Comparison of ENCODE assay signal across 8 cellular contexts in the genomic region with DNA sequence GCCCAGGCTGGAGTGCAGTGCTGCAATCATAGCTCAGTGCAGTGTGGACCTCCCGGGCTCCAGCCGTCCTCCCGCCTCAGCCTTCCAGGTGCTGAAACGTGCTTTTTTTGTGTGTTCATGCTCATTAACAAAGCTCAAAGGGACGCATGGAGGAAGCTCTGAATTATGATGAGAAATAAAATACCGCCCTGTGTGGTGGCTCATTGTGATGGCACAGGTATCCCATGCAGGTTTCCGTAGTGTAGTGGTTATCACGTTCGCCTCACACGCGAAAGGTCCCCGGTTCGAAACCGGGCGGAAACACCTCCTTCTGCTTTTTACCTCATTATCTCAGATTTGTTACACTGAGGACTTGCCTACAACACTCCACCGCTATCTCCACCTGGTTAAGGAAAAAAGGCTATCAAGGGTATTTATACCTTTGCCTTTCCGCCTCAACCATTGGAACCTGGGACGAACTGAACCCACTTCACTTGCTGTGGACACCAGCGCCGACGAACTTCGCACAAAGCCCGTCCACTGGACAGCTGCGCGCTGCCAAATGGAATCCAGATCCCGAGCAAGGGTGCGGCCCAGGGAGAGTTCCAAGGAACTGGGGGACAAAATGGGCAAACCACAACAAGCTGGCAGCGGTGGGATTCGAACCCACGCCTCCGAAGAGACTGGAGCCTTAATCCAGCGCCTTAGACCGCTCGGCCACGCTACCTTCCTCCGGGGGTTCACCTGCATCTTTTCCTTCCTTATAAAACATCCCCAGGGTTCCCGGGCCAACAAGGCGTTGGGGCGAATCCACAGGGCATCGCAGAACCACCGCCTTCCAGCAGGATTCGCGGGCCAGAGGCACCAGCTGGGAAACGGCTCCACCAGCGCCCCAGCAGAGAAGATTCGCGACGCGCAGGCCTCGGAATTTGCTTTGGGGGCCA. TPM values are rescaled to one million over a fixed set of nuclear protein-coding genes. Genes with fewer than 3 reads are reported as not detected.
DNase-seq lines count a peak whose midpoint lies in the region; ATAC-seq and TF ChIP-seq lines count a peak whose summit lies in the region.

No MANE protein-coding gene starts in this region.

- 5 to 7% methylated on average over 49 to 50 of the region's 50 CpGs for WGBS in lower leg skin, 2 donors

- H3K27ac ChIP-seq in SK-N-MC (peak overlapping the region; percentile 42; the same call in 1 of the 2 replicates), colonic mucosa (no peak overlapping the region)

- H3K4me3 Mint-ChIP-seq in progenitor cell of endocrine pancreas (ENCODE audit: low read depth): peak overlapping the region; percentile 7

- no peaks in the 10 kb centered on the region for H3K9me3 Mint-ChIP-seq in progenitor cell of endocrine pancreas (ENCODE audit: low read depth)

- peaks cover 14% of the 10 kb centered on the region for H3K4me1 Mint-ChIP-seq in progenitor cell of endocrine pancreas (ENCODE audit: low read depth)

- H3K9ac ChIP-seq in SK-N-MC (ENCODE audit: insufficient read length) (peak overlapping the region; percentile 64), colonic mucosa (ENCODE audit: low read depth in 2 of 2, low read length in 2 of 2) (no peak overlapping the region)

- H3K36me3 ChIP-seq in SK-N-MC (ENCODE audit: insufficient read depth, low read length): no peaks in the 10 kb centered on the region
- no peaks in the 10 kb centered on the region for H3K36me3 ChIP-seq in colonic mucosa

- intact Hi-C loops in colonic mucosa (cut with DNase I): no loop called here
- intact Hi-C loops in lower leg skin (cut with DNase I; ENCODE audit: low total_unique reads): no loop called here

- TF ChIP-seq POLR2A in lower leg skin (IDR thresholded peaks at IDR 0.05): no peak

- H3K4me3 ChIP-seq in SK-N-MC (peak overlapping the region; percentile 87), colonic mucosa (no peak overlapping the region), lower leg skin (ENCODE audit: low read depth, poor library complexity, severe bottlenecking) (no peak overlapping the region)

- peak; percentile 47 for ATAC-seq in HG02642 (IDR thresholded peaks at IDR 0.05; ENCODE audit: poor library complexity, unreplicated experiment)

- peaks cover 40% of the 10 kb centered on the region for H3K27me3 ChIP-seq in colonic mucosa

- peak overlapping the region; percentile 47 for H3K27ac Mint-ChIP-seq in progenitor cell of endocrine pancreas

- H3K27me3 Mint-ChIP-seq in progenitor cell of endocrine pancreas: peaks cover 78% of the 10 kb centered on the region

- no peaks in the 10 kb centered on the region for H3K9me3 ChIP-seq in SK-N-MC (ENCODE audit: low read depth, low read length)
- no peaks in the 10 kb centered on the region for H3K9me3 ChIP-seq in colonic mucosa

- DNase-seq in GM10266 (ENCODE audit: extremely low spot score): peak; percentile 67
- DNase-seq in SK-N-MC (ENCODE audit: low read depth, low spot score): no peak
- peak; percentile 60 for DNase-seq in colonic mucosa
- DNase-seq in progenitor cell of endocrine pancreas (ENCODE audit: low spot score, unreplicated experiment): no peak
- DNase-seq in NCI-H2107 (lab: John Stamatoyannopoulos, UW): no peak
- no peak for DNase-seq in lower leg skin (ENCODE audit: low spot score in 2 of 2)
- no peak for DNase-seq in DMS 273 treated with DMSO at 0.1 percent for 48 hours (lab: John Stamatoyannopoulos, UW)

- TF ChIP-seq CTCF in GM10266 (IDR thresholded peaks at IDR 0.05; ENCODE audit: control insufficient read depth, insufficient read depth, low read depth, missing control alignments) (no peak), colonic mucosa (IDR thresholded peaks at IDR 0.05) (no peak), progenitor cell of endocrine pancreas (IDR thresholded peaks at IDR 0.05; ENCODE audit: unreplicated experiment) (peak; percentile 6), lower leg skin (IDR thresholded peaks at IDR 0.05) (no peak)

- no peaks in the 10 kb centered on the region for H3K36me3 Mint-ChIP-seq in progenitor cell of endocrine pancreas (ENCODE audit: insufficient read depth)

- H3K4me1 ChIP-seq in colonic mucosa: peaks cover 3% of the 10 kb centered on the region

RNA-seq across cellular contexts. Expression of gene OR2V2, which starts 26.3 kb away (rescaled TPM):
- total RNA-seq in colonic mucosa (not detected), progenitor cell of endocrine pancreas (not detected in 2 replicates), lower leg skin (not detected)

RNA-seq across cellular contexts. Expression of gene TRIM7, which starts 31.3 kb away (rescaled TPM):
- total RNA-seq in colonic mucosa (1 to 10 TPM; 6.8 to 8.7 TPM), progenitor cell of endocrine pancreas (not detected in 2 replicates), lower leg skin (100 to 1,000 TPM in 2 of 4 donors, 10 to 100 TPM in 2; 77.2 to 144 (median 89.8) TPM)

RNA-seq across cellular contexts. Expression of gene OR2V1, which starts 42.7 kb away (rescaled TPM):
- total RNA-seq in colonic mucosa (not detected), progenitor cell of endocrine pancreas (not detected in 2 replicates), lower leg skin (not detected)

RNA-seq across cellular contexts. Expression of gene TRIM41, which starts 49.4 kb away (rescaled TPM):
- 10 to 100 TPM; 22.2 to 41.1 TPM for total RNA-seq in colonic mucosa
- total RNA-seq in progenitor cell of endocrine pancreas: 37.4 and 37.6 TPM in 2 replicates
- 10 to 100 TPM; 14.7 to 19.8 (median 18.0) TPM for total RNA-seq in lower leg skin

Comparison
In these comparisons a context has a peak if more than half of its experiments do, and no peak if none do; other contexts are left out.
1. DNase-seq: peak in GM10266 (single experiment) and colonic mucosa (single experiment); none in SK-N-MC (single experiment), progenitor cell of endocrine pancreas (single experiment), NCI-H2107 (single experiment), lower leg skin (0 of 2) and DMS 273 treated with DMSO at 0.1 percent for 48 hours (single experiment).
2. RNA of gene TRIM7, which starts 31.3 kb away (total RNA-seq): 77.2 to 144 TPM in lower leg skin; 6.8 to 8.7 TPM in colonic mucosa and not detected in progenitor cell of endocrine pancreas; every median in the first group is over 4 times any median in the second.